ENCODE assay signal across 30 cellular contexts in the genomic region with DNA sequence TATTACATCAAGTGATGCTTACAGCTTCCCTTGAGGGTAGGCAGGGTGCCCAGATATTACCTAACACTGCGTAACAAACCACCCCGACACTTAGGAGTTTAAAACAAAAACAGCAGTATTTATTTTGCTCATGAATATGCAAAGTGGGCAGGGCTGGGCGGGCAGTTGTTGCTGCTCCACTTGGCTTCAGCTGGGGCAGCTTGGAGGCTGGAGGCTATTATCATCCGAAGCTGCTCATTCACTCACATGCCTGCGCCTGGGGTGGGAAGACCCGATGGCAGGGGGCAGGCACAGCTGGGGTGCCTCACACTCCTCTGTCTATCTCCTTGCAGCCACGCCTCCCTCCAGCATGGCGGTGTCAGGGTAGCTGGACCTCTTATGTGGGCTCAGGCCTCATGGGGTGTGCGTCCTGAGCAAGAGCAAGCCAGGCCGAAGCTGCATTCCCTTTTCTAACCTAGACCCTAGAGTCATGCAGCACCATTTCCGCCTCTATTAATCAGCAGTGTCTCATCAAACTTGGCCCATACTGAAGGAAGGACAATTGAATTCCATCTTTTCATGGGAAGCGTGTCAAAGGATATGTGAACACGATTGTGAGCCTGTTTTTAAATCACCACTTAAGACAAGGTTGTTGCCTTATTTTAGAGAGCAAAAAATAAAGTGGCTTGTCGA. TPM values are rescaled to one million over a fixed set of nuclear protein-coding genes. Genes with fewer than 3 reads are reported as not detected.
DNase-seq lines count a peak whose midpoint lies in the region; ATAC-seq and TF ChIP-seq lines count a peak whose summit lies in the region.
"Had no signal": no experiment of that assay in that cellular context is flagged by ENCODE, and none has a peak within 500 bp of the region (broad histone marks: within the 10 kb centered on the region; RNA-seq: fewer than 3 reads in every experiment).

No MANE protein-coding gene starts in this region.

- no peaks in the 10 kb centered on the region for H3K4me1 Mint-ChIP-seq in stimulated activated effector memory CD8-positive, alpha-beta T cell treated with anti-CD3 and anti-CD28 coated beads, Interleukin-12 subunit alpha, Interleukin-12 subunit beta, amount 100 ng/mL, for 72 hours
- H3K4me1 Mint-ChIP-seq: activated naive CD8-positive, alpha-beta T cell treated with anti-CD3 and anti-CD28 coated beads, Interleukin-2, amount 10 ng/mL, durations not matched to agents 7 days and 5 days; central memory CD8-positive, alpha-beta T cell; IgD-negative memory B cell had no signal

- H3K4me3 ChIP-seq in H7 (ENCODE audit: insufficient read depth, low read depth, low read length): no peak overlapping the region
- no peak overlapping the region for H3K4me3 ChIP-seq in coronary artery
- H3K4me3 ChIP-seq in fibroblast of the aortic adventitia (ENCODE audit: low read depth, low read length): no peak overlapping the region
- H3K4me3 ChIP-seq: BLaER1 treated with 17β-estradiol and CSF1 and Interleukin-3, amounts not matched to agents 10 nM and 100 nM; GM12878; psoas muscle had no signal

- no peaks in the 10 kb centered on the region for H3K36me3 ChIP-seq in H7 (replicated peaks; ENCODE audit: control insufficient read depth, insufficient read depth, low read length)
- H3K36me3 ChIP-seq: BLaER1 treated with 17β-estradiol and CSF1 and Interleukin-3, amounts not matched to agents 10 nM and 100 nM had no signal

- no peak overlapping the region for H3K4me3 Mint-ChIP-seq in stimulated activated effector memory CD8-positive, alpha-beta T cell treated with anti-CD3 and anti-CD28 coated beads, Interleukin-12 subunit alpha, Interleukin-12 subunit beta, amount 100 ng/mL, for 72 hours
- H3K4me3 Mint-ChIP-seq: activated naive CD8-positive, alpha-beta T cell treated with anti-CD3 and anti-CD28 coated beads, Interleukin-2, amount 10 ng/mL, durations not matched to agents 7 days and 5 days; central memory CD8-positive, alpha-beta T cell had no signal

- ATAC-seq in GM18873 (IDR thresholded peaks at IDR 0.05; ENCODE audit: low FRiP score, unreplicated experiment): no peak
- ATAC-seq in stimulated activated effector memory CD8-positive, alpha-beta T cell treated with anti-CD3 and anti-CD28 coated beads, Interleukin-12 subunit alpha, Interleukin-12 subunit beta, amount 100 ng/mL, for 72 hours: no peak
- ATAC-seq: GM12878, psoas muscle had no signal

- DNase-seq in H7: peak; percentile 78
- DNase-seq in coronary artery (ENCODE audit: low spot score): peak; percentile 46
- DNase-seq in fibroblast of the aortic adventitia (ENCODE audit: low read depth): peak; percentile 19
- DNase-seq in retina: peak; percentile 59
- no peak for DNase-seq in mucosa of gallbladder (ENCODE audit: low spot score)
- no peak for DNase-seq in KBM-7
- DNase-seq in stimulated activated effector memory CD8-positive, alpha-beta T cell treated with anti-CD3 and anti-CD28 coated beads, Interleukin-12 subunit alpha, Interleukin-12 subunit beta, amount 100 ng/mL, for 72 hours (ENCODE audit: low spot score in 2 of 2): no peak
- DNase-seq: ACHN; activated CD4-positive, alpha-beta T cell treated with anti-CD3 and anti-CD28 coated beads, Interleukin-2, amount 50 U/mL, for 48 hours; activated CD4-positive, CD25-positive, alpha-beta regulatory T cell; activated CD8-positive, alpha-beta memory T cell treated with anti-CD3 and anti-CD28 coated beads, Interleukin-2, amount 50 U/mL, for 48 hours; activated naive CD8-positive, alpha-beta T cell treated with anti-CD3 and anti-CD28 coated beads, Interleukin-2, amount 10 ng/mL, durations not matched to agents 7 days and 5 days; COR-L47; DND-41; erythroblast; HCEC 1CT; NCI-H1417; NCI-H2081 treated with DMSO at 0.1 percent for 48 hours; NCI-H345; NCI-H774; psoas muscle; small intestine; stimulated activated CD4-positive, alpha-beta T cell treated with anti-CD3 and anti-CD28 coated beads, Interleukin-1b, Interleukin-23, amount 100 ng/mL, for 48 hours; T1000 had no signal

- H3K27ac ChIP-seq in coronary artery: no peak overlapping the region
- H3K27ac ChIP-seq: BLaER1 treated with 17β-estradiol and CSF1 and Interleukin-3, amounts not matched to agents 10 nM and 100 nM; psoas muscle had no signal

- no peaks in the 10 kb centered on the region for H3K9me3 Mint-ChIP-seq in stimulated activated effector memory CD8-positive, alpha-beta T cell treated with anti-CD3 and anti-CD28 coated beads, Interleukin-12 subunit alpha, Interleukin-12 subunit beta, amount 100 ng/mL, for 72 hours
- H3K9me3 Mint-ChIP-seq: activated naive CD8-positive, alpha-beta T cell treated with anti-CD3 and anti-CD28 coated beads, Interleukin-2, amount 10 ng/mL, durations not matched to agents 7 days and 5 days; activated T-helper 2 cell treated with anti-CD3 and anti-CD28 coated beads, Interferon-gamma antibody, Interleukin-2, Interleukin-4, amounts not matched to agents 10 μg/mL and 5 μg/mL and 100 μg/mL, durations not matched to agents 14 hours and 24 hours and 36 hours; central memory CD8-positive, alpha-beta T cell; IgD-negative memory B cell had no signal

- in situ Hi-C loops in KBM-7 (cut with MboI; ENCODE audit: low pct_unique_long_range_greater_than_20kb, low sequenced_read_pairs): no loop called here

- TF ChIP-seq CTCF in coronary artery (IDR thresholded peaks at IDR 0.05) (no peak), fibroblast of the aortic adventitia (IDR thresholded peaks at IDR 0.05; ENCODE audit: insufficient read depth, low read length) (no peak)

- H3K27me3 ChIP-seq in H7 (ENCODE audit: control insufficient read depth, insufficient read depth, low read length): no peaks in the 10 kb centered on the region
- H3K27me3 ChIP-seq: BLaER1 treated with 17β-estradiol and CSF1 and Interleukin-3, amounts not matched to agents 10 nM and 100 nM had no signal

- H3K27ac Mint-ChIP-seq in stimulated activated effector memory CD8-positive, alpha-beta T cell treated with anti-CD3 and anti-CD28 coated beads, Interleukin-12 subunit alpha, Interleukin-12 subunit beta, amount 100 ng/mL, for 72 hours: no peak overlapping the region
- H3K27ac Mint-ChIP-seq: activated naive CD8-positive, alpha-beta T cell treated with anti-CD3 and anti-CD28 coated beads, Interleukin-2, amount 10 ng/mL, durations not matched to agents 7 days and 5 days; activated T-helper 2 cell treated with anti-CD3 and anti-CD28 coated beads, Interferon-gamma antibody, Interleukin-2, Interleukin-4, amounts not matched to agents 10 μg/mL and 5 μg/mL and 100 μg/mL, durations not matched to agents 14 hours and 24 hours and 36 hours; IgD-negative memory B cell had no signal

- no peaks in the 10 kb centered on the region for H3K36me3 Mint-ChIP-seq in stimulated activated effector memory CD8-positive, alpha-beta T cell treated with anti-CD3 and anti-CD28 coated beads, Interleukin-12 subunit alpha, Interleukin-12 subunit beta, amount 100 ng/mL, for 72 hours
- H3K36me3 Mint-ChIP-seq: activated naive CD8-positive, alpha-beta T cell treated with anti-CD3 and anti-CD28 coated beads, Interleukin-2, amount 10 ng/mL, durations not matched to agents 7 days and 5 days; IgD-negative memory B cell had no signal

RNA-seq across cellular contexts. Expression of gene SDC1, which starts 55.0 kb away (rescaled TPM):
- total RNA-seq in H7 (2014; rRNA removed; shearing (Covaris generic)): 27.2 and 38.5 TPM in 2 replicates
- 4.6 and 13.0 TPM in 2 replicates for total RNA-seq in fibroblast of the aortic adventitia (ENCODE audit: low replicate concordance)
- 1,059 TPM for total RNA-seq in mucosa of gallbladder

Comparison
In these comparisons a context has a peak if more than half of its experiments do, and no peak if none do; other contexts are left out.
1. DNase-seq: peak in H7 (single experiment), coronary artery (single experiment), fibroblast of the aortic adventitia (single experiment) and retina (single experiment); none in mucosa of gallbladder (single experiment), KBM-7 (single experiment) and stimulated activated effector memory CD8-positive, alpha-beta T cell treated with anti-CD3 and anti-CD28 coated beads, Interleukin-12 subunit alpha, Interleukin-12 subunit beta, amount 100 ng/mL, for 72 hours (0 of 2).
2. RNA of gene SDC1, which starts 55.0 kb away (total RNA-seq): 1,059 TPM in mucosa of gallbladder (single experiment); 27.2 to 38.5 TPM in H7 and 4.6 to 13.0 TPM in fibroblast of the aortic adventitia; every median in the first group is over 10 times any median in the second.